In the genomic region with DNA sequence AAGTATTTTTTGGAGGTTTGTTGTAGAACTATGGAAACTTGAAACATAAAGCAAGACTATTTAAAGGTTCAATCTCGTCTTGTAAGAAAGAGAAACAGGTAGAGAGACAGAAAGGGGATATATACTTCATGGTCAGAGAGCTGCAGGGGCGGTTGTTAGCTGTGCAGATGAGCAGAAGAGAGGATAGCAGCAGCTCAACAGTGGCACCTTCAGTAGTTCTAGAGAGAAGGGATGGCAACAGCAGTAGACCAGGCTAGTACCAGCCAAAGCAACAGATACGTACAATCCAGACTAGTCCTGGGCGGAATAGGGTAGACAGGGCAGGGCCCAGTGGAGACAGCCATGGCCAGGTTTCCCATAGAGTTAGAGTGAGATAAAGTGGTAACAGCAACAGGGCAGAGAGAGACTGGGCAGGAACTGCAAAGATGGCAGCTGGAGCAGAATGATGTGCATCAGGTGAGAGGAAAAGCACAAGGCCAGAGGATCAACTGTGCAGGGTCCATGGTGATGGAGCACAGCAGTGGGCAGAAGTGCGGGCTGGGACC, we compare ENCODE assay signal across 8 cellular contexts.
A peak's percentile ranks its signal among the peaks of the same experiment; 100 is the strongest.
DNase-seq lines count a peak whose midpoint lies in the region; ATAC-seq lines count a peak whose summit lies in the region.

No MANE protein-coding gene starts in this region.

- peak overlapping the region; percentile 63 for H3K4me3 Mint-ChIP-seq in activated CD4-positive, alpha-beta memory T cell treated with anti-CD3 and anti-CD28 coated beads, Interleukin-2, amount 10 ng/mL, durations not matched to agents 7 days and 5 days

- peaks cover 47% of the 10 kb centered on the region for H3K27me3 Mint-ChIP-seq in activated CD4-positive, alpha-beta memory T cell treated with anti-CD3 and anti-CD28 coated beads, Interleukin-2, amount 10 ng/mL, durations not matched to agents 7 days and 5 days

- H3K9me3 Mint-ChIP-seq in activated CD4-positive, alpha-beta memory T cell treated with anti-CD3 and anti-CD28 coated beads, Interleukin-2, amount 10 ng/mL, durations not matched to agents 7 days and 5 days: no peaks in the 10 kb centered on the region

- POLR2A ChIA-PET in activated CD4-positive, alpha-beta memory T cell treated with anti-CD3 and anti-CD28 coated beads, Interleukin-2, amount 10 ng/mL, durations not matched to agents 7 days and 5 days (lab: Charles Lee): interaction anchor here (0.6 to 3.1 kb wide), 63 partner anchors 9 to 984 kb away, joined by 3 to 58 read pairs (median 4); partner anchors contain the start of genes CDNF, DCLRE1C, HSPA14 and MSANTD7

- peaks cover 3% of the 10 kb centered on the region for H3K36me3 Mint-ChIP-seq in activated CD4-positive, alpha-beta memory T cell treated with anti-CD3 and anti-CD28 coated beads, Interleukin-2, amount 10 ng/mL, durations not matched to agents 7 days and 5 days (ENCODE audit: low read depth)

- H3K27ac Mint-ChIP-seq in activated CD4-positive, alpha-beta memory T cell treated with anti-CD3 and anti-CD28 coated beads, Interleukin-2, amount 10 ng/mL, durations not matched to agents 7 days and 5 days: peak overlapping the region; percentile 92

- DNase-seq in NCI-H1694 treated with DMSO at 0.1 percent for 48 hours (lab: John Stamatoyannopoulos, UW) (peak; percentile 10), NCI-H1694 (lab: John Stamatoyannopoulos, UW) (no peak), NCI-H460 (ENCODE audit: extremely low read depth, low read depth) (peak; percentile 59), glomerular endothelial cell (ENCODE audit: extremely low read depth, low read depth, low spot score) (peak; percentile 27), LoVo (ENCODE audit: low spot score) (no peak)
- DNase-seq in activated CD4-positive, alpha-beta memory T cell treated with anti-CD3 and anti-CD28 coated beads, Interleukin-2, amount 10 ng/mL, durations not matched to agents 7 days and 5 days: peak; percentile 70
- DNase-seq in stimulated activated CD8-positive, alpha-beta memory T cell treated with anti-CD3 and anti-CD28 coated beads, Interleukin-7, amount 100 ng/mL, for 48 hours (ENCODE audit: extremely low read depth in 1 of 2, low read depth in 1 of 2): peak; percentile 21 to 59

- CTCF ChIA-PET in activated CD4-positive, alpha-beta memory T cell treated with anti-CD3 and anti-CD28 coated beads, Interleukin-2, amount 10 ng/mL, durations not matched to agents 7 days and 5 days (lab: Charles Lee): interaction anchor here (0.6 to 4.3 kb wide), 9 partner anchors 11 to 500 kb away, joined by 3 to 28 read pairs (median 4); no protein-coding TSS in a partner anchor

- peaks cover 26% of the 10 kb centered on the region for H3K4me1 Mint-ChIP-seq in activated CD4-positive, alpha-beta memory T cell treated with anti-CD3 and anti-CD28 coated beads, Interleukin-2, amount 10 ng/mL, durations not matched to agents 7 days and 5 days

- ATAC-seq in HG02798 (IDR thresholded peaks at IDR 0.05; ENCODE audit: poor library complexity, unreplicated experiment): peak; percentile 84

Comparison
In these comparisons a context has a peak if more than half of its experiments do, and no peak if none do; other contexts are left out.
1. DNase-seq: peak in NCI-H1694 treated with DMSO at 0.1 percent for 48 hours (single experiment), NCI-H460 (single experiment), activated CD4-positive, alpha-beta memory T cell treated with anti-CD3 and anti-CD28 coated beads, Interleukin-2, amount 10 ng/mL, durations not matched to agents 7 days and 5 days (single experiment), glomerular endothelial cell (single experiment) and stimulated activated CD8-positive, alpha-beta memory T cell treated with anti-CD3 and anti-CD28 coated beads, Interleukin-7, amount 100 ng/mL, for 48 hours (2 of 2); none in NCI-H1694 (single experiment) and LoVo (single experiment).